ENCODE assay signal across 9 cellular contexts in genomic region chr7:76191783-76192240, GRCh38. TPM values are rescaled to one million over a fixed set of nuclear protein-coding genes. Genes with fewer than 3 reads are reported as not detected.
DNase-seq lines count a peak whose midpoint lies in the region; ATAC-seq lines count a peak whose summit lies in the region.
"Had no signal": no experiment of that assay in that cellular context is flagged by ENCODE, and none has a peak within 500 bp of the region (broad histone marks: within the 10 kb centered on the region; RNA-seq: fewer than 3 reads in every experiment).

No MANE protein-coding gene starts in this region.

- H3K4me1 Mint-ChIP-seq in T-cell, result no peaks in the 10 kb centered on the region

- no peak overlapping the region for H3K27ac ChIP-seq in SJCRH30

- CTCF ChIA-PET in T-cell (lab: Charles Lee), result no interaction called here

- peaks cover 21 to 25% of the 10 kb centered on the region in 2 donors for H3K27me3 Mint-ChIP-seq in T-cell

- no peaks in the 10 kb centered on the region for H3K36me3 Mint-ChIP-seq in T-cell

- H3K27ac Mint-ChIP-seq in T-cell, result no peak overlapping the region

- no peaks in the 10 kb centered on the region for H3K27me3 ChIP-seq in SJCRH30

- no peak for ATAC-seq in T-cell (replicated peaks in 1 of 4)
- ATAC-seq in HG03095 (IDR thresholded peaks at IDR 0.05; ENCODE audit: unreplicated experiment), result no peak

- DNase-seq in DMS 273 treated with DMSO at 0.1 percent for 48 hours (lab: John Stamatoyannopoulos, UW) (peak; percentile 66), HT1080 (ENCODE audit: low read depth) (peak; percentile 72), SJCRH30 (peak; percentile 58 to 59), iPS DF 19.7 (ENCODE audit: low read depth, low spot score) (peak; percentile 94), NCI-H187 (lab: John Stamatoyannopoulos, UW) (no peak), activated T-cell treated with anti-CD3 and anti-CD28 coated beads for 4 hours (no peak), T-cell (no peak)
- DNase-seq: T1000 had no signal

- H3K4me3 Mint-ChIP-seq in T-cell, result no peak overlapping the region

- no peak overlapping the region for H3K4me3 ChIP-seq in SJCRH30

- H3K9me3 Mint-ChIP-seq in T-cell, result no peaks in the 10 kb centered on the region

- no peaks in the 10 kb centered on the region for H3K9me3 ChIP-seq in SJCRH30 (replicated peaks)

- no peaks in the 10 kb centered on the region for H3K36me3 ChIP-seq in SJCRH30

- POLR2A ChIA-PET in T-cell (lab: Charles Lee), result no interaction called here

- no peaks in the 10 kb centered on the region for H3K4me1 ChIP-seq in SJCRH30

RNA-seq across cellular contexts. Expression of gene SRRM3, which starts 9.9 kb away (rescaled TPM):
- total RNA-seq in HT1080 (2014; rRNA removed; shearing (Covaris generic)), result 1.4 and 1.7 TPM in 2 replicates
- polyA plus RNA-seq in HT1080 (2015; cell fraction: cytosol; rRNA removed), result 2.2 and 2.8 TPM in 2 replicates
- 1.7 and 3.1 TPM in 2 replicates for polyA plus RNA-seq in HT1080 (2015; cell fraction: nucleus; rRNA removed)
- 0.43 and 0.51 TPM in 2 replicates for total RNA-seq in SJCRH30 (2014; rRNA removed; shearing (Covaris generic))
- not detected for total RNA-seq in T-cell

Comparison
In these comparisons a context has a peak if more than half of its experiments do, and no peak if none do; other contexts are left out.
1. DNase-seq: peak in DMS 273 treated with DMSO at 0.1 percent for 48 hours (single experiment), HT1080 (single experiment), SJCRH30 (2 of 2) and iPS DF 19.7 (single experiment); none in NCI-H187 (0 of 2), activated T-cell treated with anti-CD3 and anti-CD28 coated beads for 4 hours (single experiment) and T-cell (0 of 34).